Comparison of ENCODE assay signal across 34 cellular contexts in genomic region chr2:1060372-1060771, GRCh38.
DNase-seq lines count a peak whose midpoint lies in the region; ATAC-seq, FAIRE-seq and TF ChIP-seq lines count a peak whose summit lies in the region.
"Had no signal": no experiment of that assay in that cellular context is flagged by ENCODE, and none has a peak within 500 bp of the region (broad histone marks: within the 10 kb centered on the region; RNA-seq: fewer than 3 reads in every experiment).

No MANE protein-coding gene starts in this region.

- H2AFZ ChIP-seq in HepG2 (ENCODE audit: low read length) (no peak overlapping the region), GM23338 (no peak overlapping the region), mesenchymal stem cell (ENCODE audit: low read depth, low read length) (no peak overlapping the region)

- H3K4me2 ChIP-seq in HepG2 (ENCODE audit: low read depth, low read length) (no peak overlapping the region), GM23338 (peak overlapping the region; percentile 38; the same call in 1 of the 2 replicates), mesenchymal stem cell (ENCODE audit: low read length, poor library complexity, severe bottlenecking) (no peak overlapping the region)
- H3K4me2 ChIP-seq: A549; BLaER1; BLaER1 treated with 17β-estradiol and CSF1 and Interleukin-3, amounts not matched to agents 10 nM and 100 nM had no signal

- no peak for FAIRE-seq in HepG2 (lab: Jason Lieb, UNC)
- FAIRE-seq: A204.1, A549, D721Med had no signal

- H4K20me1 ChIP-seq in HepG2 (ENCODE audit: insufficient read depth, low read length) (no peaks in the 10 kb centered on the region), GM23338 (replicated peaks; ENCODE audit: insufficient read depth) (peaks cover 37% of the 10 kb centered on the region)
- H4K20me1 ChIP-seq: BLaER1; BLaER1 treated with 17β-estradiol and CSF1 and Interleukin-3, amounts not matched to agents 10 nM and 100 nM had no signal

- H3K27ac Mint-ChIP-seq in GM23338: no peak overlapping the region
- H3K27ac Mint-ChIP-seq: B cell; CD14-positive monocyte; CD4-positive, alpha-beta memory T cell; CD4-positive, alpha-beta T cell; CD4-positive, CD25-positive, alpha-beta regulatory T cell; CD8-positive, alpha-beta memory T cell; CD8-positive, alpha-beta T cell had no signal

- H3K9me3 Mint-ChIP-seq in GM23338: no peaks in the 10 kb centered on the region; the same call in 2 of the 3 replicates
- H3K9me3 Mint-ChIP-seq: CD4-positive, alpha-beta memory T cell; CD4-positive, alpha-beta T cell; CD8-positive, alpha-beta T cell had no signal

- no peak overlapping the region for H2BK5ac ChIP-seq in mesenchymal stem cell (ENCODE audit: low read depth, low read length, poor library complexity, severe bottlenecking)

- H2BK12ac ChIP-seq in mesenchymal stem cell (ENCODE audit: low read length in 2 of 2): no peak overlapping the region

- H3K9ac ChIP-seq in HepG2 (ENCODE audit: insufficient read depth, low read depth, low read length) (no peak overlapping the region), mesenchymal stem cell (ENCODE audit: low read length) (no peak overlapping the region)
- H3K9ac ChIP-seq: BLaER1; BLaER1 treated with 17β-estradiol and CSF1 and Interleukin-3, amounts not matched to agents 10 nM and 100 nM had no signal

- CTCF ChIA-PET in HepG2 (lab: Yijun Ruan, JAX; ENCODE audit: low intra/inter-chr PET ratio, low total read pairs): no interaction called here

- DNase-seq in right lobe of liver (no peak), HepG2 (ENCODE audit: low spot score) (no peak), GM23338 (ENCODE audit: low spot score) (no peak), mesenchymal stem cell (no peak), EL (no peak)
- DNase-seq in activated CD4-positive, CD25-positive, alpha-beta regulatory T cell treated with anti-CD3 and anti-CD28 coated beads, Interleukin-2, amount 50 U/mL, for 72 hours: no peak
- DNase-seq: 8988T; ACHN; AML-193; BE2C; C1 segment of cervical spinal cord; Caco-2; Calu3; CD4-positive, alpha-beta memory T cell; CD4-positive, alpha-beta T cell; CD4-positive, CD25-positive, alpha-beta regulatory T cell; CD8-positive, alpha-beta memory T cell; CD8-positive, alpha-beta T cell; COR-L47; DMS 273 treated with DMSO at 0.1 percent for 48 hours; DMS153; DMS53; DMS79; DMS79 treated with DMSO at 0.1 percent for 48 hours; DND-41 had no signal

- H3K27me3 ChIP-seq in right lobe of liver: peaks cover 0 to 3% of the 10 kb centered on the region in 2 donors
- no peaks in the 10 kb centered on the region; a peak in 1 of 5 replicates for H3K27me3 ChIP-seq in HepG2 (ENCODE audit: control insufficient read depth in 1 of 2, insufficient read depth in 2 of 2, low read length in 2 of 2)
- 0 out of 2 replicates have a peak, but pooled peaks cover 2% of the 10 kb centered on the region for H3K27me3 ChIP-seq in GM23338 (ENCODE audit: insufficient read depth)
- peaks cover 0 to 3% of the 10 kb centered on the region in 2 experiments for H3K27me3 ChIP-seq in mesenchymal stem cell (ENCODE audit: control insufficient read depth in 1 of 2, insufficient read depth in 1 of 2, low read length in 2 of 2)
- H3K27me3 ChIP-seq: BE2C; BLaER1; BLaER1 treated with 17β-estradiol and CSF1 and Interleukin-3, amounts not matched to agents 10 nM and 100 nM had no signal

- no TSS peak for BruUV-seq in HepG2 (replicated peaks; lab: Mats Ljungman, UMichigan)

- TF ChIP-seq EP300 in HepG2 (IDR thresholded peaks at IDR 0.05; ENCODE audit: low read depth in 2 of 2, low read length in 2 of 2) (no peak), HepG2 (CRISPR knock-in tag; IDR thresholded peaks at IDR 0.05; ENCODE audit: borderline replicate concordance) (no peak)

- peaks cover 7% of the 10 kb centered on the region; the same call in 1 of the 3 replicates for H3K36me3 Mint-ChIP-seq in GM23338 (ENCODE audit: low read depth)
- H3K36me3 Mint-ChIP-seq: CD14-positive monocyte; CD4-positive, alpha-beta memory T cell; CD4-positive, CD25-positive, alpha-beta regulatory T cell; CD8-positive, alpha-beta memory T cell; CD8-positive, alpha-beta T cell had no signal

- peak overlapping the region; percentile 35 for H2AK5ac ChIP-seq in mesenchymal stem cell (ENCODE audit: low read length, severe bottlenecking)

- H3K79me2 ChIP-seq in HepG2 (ENCODE audit: insufficient read depth, low read length): no peaks in the 10 kb centered on the region
- peaks cover 18% of the 10 kb centered on the region for H3K79me2 ChIP-seq in GM23338 (replicated peaks; ENCODE audit: insufficient read depth)

- H3K79me1 ChIP-seq in mesenchymal stem cell (replicated peaks; ENCODE audit: low read length, poor library complexity, severe bottlenecking): peaks cover 14% of the 10 kb centered on the region

- in situ Hi-C loops in HepG2 (cut with HindIII; ENCODE audit: extremely low pct_ligation_motif_present, low pct_unique_long_range_greater_than_20kb): no loop called here

- intact Hi-C loops in right lobe of liver (cut with DNase I): no loop called here
- intact Hi-C loops in HepG2 (cut with micrococcal nuclease; ENCODE audit: unreplicated experiment): no loop called here

- H3K9me2 ChIP-seq in GM23338 (ENCODE audit: insufficient read depth): no peaks in the 10 kb centered on the region

- POLR2A ChIA-PET in HepG2 (lab: Yijun Ruan, JAX): no interaction called here

- H3K27ac ChIP-seq in right lobe of liver (no peak overlapping the region), HepG2 (ENCODE audit: extremely low read length, insufficient read depth, low read length) (no peak overlapping the region), GM23338 (ENCODE audit: low read depth) (no peak overlapping the region), mesenchymal stem cell (ENCODE audit: low read length, poor library complexity, severe bottlenecking) (no peak overlapping the region)
- H3K27ac ChIP-seq: 22Rv1; A549; BLaER1; BLaER1 treated with 17β-estradiol and CSF1 and Interleukin-3, amounts not matched to agents 10 nM and 100 nM; C4-2B had no signal

- H3K27me3 Mint-ChIP-seq in GM23338 (ENCODE audit: insufficient read depth, low read depth, poor library complexity): peaks cover 3% of the 10 kb centered on the region
- H3K27me3 Mint-ChIP-seq: CD4-positive, CD25-positive, alpha-beta regulatory T cell had no signal

- H3K36me3 ChIP-seq in right lobe of liver (no peaks in the 10 kb centered on the region), HepG2 (replicated peaks in 1 of 2; ENCODE audit: control insufficient read depth in 1 of 2, insufficient read depth in 2 of 2, low read length in 2 of 2) (no peaks in the 10 kb centered on the region), GM23338 (ENCODE audit: insufficient read depth) (no peaks in the 10 kb centered on the region), mesenchymal stem cell (ENCODE audit: control insufficient read depth in 1 of 2, insufficient read depth in 2 of 2, low read depth in 1 of 2, low read length in 2 of 2) (peaks cover 0 to 8% of the 10 kb centered on the region in 2 experiments)
- H3K36me3 ChIP-seq: BE2C; BLaER1; BLaER1 treated with 17β-estradiol and CSF1 and Interleukin-3, amounts not matched to agents 10 nM and 100 nM had no signal

- H4K91ac ChIP-seq in mesenchymal stem cell (ENCODE audit: low read length): no peak overlapping the region

- no peak overlapping the region for H4K8ac ChIP-seq in mesenchymal stem cell (ENCODE audit: low read length)

- H3K23ac ChIP-seq in mesenchymal stem cell (ENCODE audit: low read length in 2 of 2): no peak overlapping the region

- peak; percentile 48 to 81 (median 66) for ATAC-seq in right lobe of liver
- ATAC-seq in HepG2: no peak
- ATAC-seq in GM23338: no peak
- ATAC-seq: A549; CD8-positive, alpha-beta T cell had no signal

- 27% methylated on average over 1 of the region's 3 CpGs for WGBS in right lobe of liver (ENCODE audit: insufficient coverage, low coverage, low lambda C conversion rate, missing lambda C conversion rate)
- 6% methylated on average over 3 of the region's 3 CpGs for WGBS in HepG2 (ENCODE audit: low lambda C conversion rate)
- WGBS in mesenchymal stem cell: 75% methylated on average over 1 of the region's 3 CpGs

- no peak overlapping the region for H2BK120ac ChIP-seq in mesenchymal stem cell (ENCODE audit: low read depth, low read length)

- H3K9me3 ChIP-seq in right lobe of liver: no peaks in the 10 kb centered on the region
- H3K9me3 ChIP-seq in HepG2 (ENCODE audit: low read length): no peaks in the 10 kb centered on the region
- no peaks in the 10 kb centered on the region for H3K9me3 ChIP-seq in mesenchymal stem cell (ENCODE audit: control insufficient read depth, low read length)
- H3K9me3 ChIP-seq: A549; BE2C; BLaER1; BLaER1 treated with 17β-estradiol and CSF1 and Interleukin-3, amounts not matched to agents 10 nM and 100 nM; Caco-2 had no signal

- H3K4me3 ChIP-seq in right lobe of liver: no peak overlapping the region
- no peak overlapping the region for H3K4me3 ChIP-seq in HepG2 (replicated peaks in 1 of 3; ENCODE audit: insufficient read depth in 1 of 3, low read depth in 2 of 3, low read length in 3 of 3)
- no peak overlapping the region for H3K4me3 ChIP-seq in GM23338
- no peak overlapping the region for H3K4me3 ChIP-seq in mesenchymal stem cell (ENCODE audit: insufficient read depth in 1 of 2, low read depth in 1 of 2, low read length in 2 of 2)
- H3K4me3 ChIP-seq: A549; BLaER1; BLaER1 treated with 17β-estradiol and CSF1 and Interleukin-3, amounts not matched to agents 10 nM and 100 nM had no signal

- H3F3A ChIP-seq in GM23338 (replicated peaks; ENCODE audit: low read depth): no peaks in the 10 kb centered on the region

- TF ChIP-seq RAD21 in HepG2 (CRISPR knock-in tag; IDR thresholded peaks at IDR 0.05): no peak

- H3K4me1 ChIP-seq in right lobe of liver (no peaks in the 10 kb centered on the region), HepG2 (ENCODE audit: insufficient read depth, low read length) (no peaks in the 10 kb centered on the region), GM23338 (ENCODE audit: insufficient read depth) (peaks cover 14% of the 10 kb centered on the region), mesenchymal stem cell (ENCODE audit: control insufficient read depth, insufficient read depth, low read depth, low read length) (peaks cover 7% of the 10 kb centered on the region)
- H3K4me1 ChIP-seq: A549; BE2C; BLaER1; BLaER1 treated with 17β-estradiol and CSF1 and Interleukin-3, amounts not matched to agents 10 nM and 100 nM; Caco-2 had no signal

- no peak overlapping the region for H3K4me3 Mint-ChIP-seq in GM23338
- H3K4me3 Mint-ChIP-seq: B cell; CD14-positive monocyte; CD4-positive, alpha-beta memory T cell; CD4-positive, alpha-beta T cell; CD4-positive, CD25-positive, alpha-beta regulatory T cell; CD8-positive, alpha-beta memory T cell; CD8-positive, alpha-beta T cell had no signal

- no peak overlapping the region for H2BK15ac ChIP-seq in mesenchymal stem cell (ENCODE audit: low read depth, poor library complexity, severe bottlenecking)

- H3K4me1 Mint-ChIP-seq in GM23338: peaks cover 14% of the 10 kb centered on the region
- H3K4me1 Mint-ChIP-seq: B cell; CD14-positive monocyte; CD4-positive, alpha-beta memory T cell; CD4-positive, CD25-positive, alpha-beta regulatory T cell; CD8-positive, alpha-beta memory T cell had no signal

- no peak overlapping the region for H3K4ac ChIP-seq in mesenchymal stem cell (ENCODE audit: low read depth in 1 of 2, low read length in 2 of 2)

- TF ChIP-seq CTCF in right lobe of liver (IDR thresholded peaks at IDR 0.05) (no peak), HepG2 (CRISPR knock-in tag; IDR thresholded peaks at IDR 0.05) (no peak), GM23338 (conservative IDR thresholded peaks at IDR 0.05; ENCODE audit: low read depth in 2 of 2) (no peak)

- no peak overlapping the region for H3K14ac ChIP-seq in mesenchymal stem cell (ENCODE audit: low read length in 2 of 2)

- no peak for TF ChIP-seq POLR2A in right lobe of liver (IDR thresholded peaks at IDR 0.05)
- TF ChIP-seq POLR2A in HepG2 (IDR thresholded peaks at IDR 0.05; ENCODE audit: insufficient read depth in 1 of 2, low read depth in 2 of 2, low read length in 2 of 2): no peak

- H3K18ac ChIP-seq in mesenchymal stem cell (ENCODE audit: low read depth in 1 of 2, low read length in 2 of 2): no peak overlapping the region

Comparison
In these comparisons a context has a peak if more than half of its experiments do, and no peak if none do; other contexts are left out.
1. ATAC-seq: peak in right lobe of liver (4 of 4); none in HepG2 (single experiment) and GM23338 (single experiment).